8 cellular contexts compared by ENCODE assay signal in genomic region chr7:41977165-41977651, GRCh38.
A peak's percentile ranks its signal among the peaks of the same experiment; 100 is the strongest.
DNase-seq lines count a peak whose midpoint lies in the region; ATAC-seq, FAIRE-seq and TF ChIP-seq lines count a peak whose summit lies in the region.

No MANE protein-coding gene starts in this region.

- H3K4me1 ChIP-seq in Loucy (ENCODE audit: insufficient read depth, low read length, poor library complexity, severe bottlenecking) (no peaks in the 10 kb centered on the region), K562 (replicated peaks in 1 of 2; ENCODE audit: control insufficient read depth in 2 of 2, insufficient read depth in 2 of 2, low read length in 2 of 2) (no peaks in the 10 kb centered on the region), tibial artery (peaks cover 0 to 31% (median 14%) of the 10 kb centered on the region in 4 donors)

- no peak for TF ChIP-seq EP300 in K562 (IDR thresholded peaks at IDR 0.05; ENCODE audit: low read length)

- FAIRE-seq in K562 (lab: Jason Lieb, UNC): peak; percentile 57

- H3K27ac Mint-ChIP-seq in activated naive CD8-positive, alpha-beta T cell treated with anti-CD3 and anti-CD28 coated beads, Interleukin-2, amount 50 U/mL, for 24 hours: no peak overlapping the region

- intact Hi-C loops in K562 (cut with micrococcal nuclease): loop anchor here (1.0 kb wide), 1 partner anchor 866 kb away; no protein-coding TSS in a partner anchor
- intact Hi-C loops in tibial artery (cut with DNase I; ENCODE audit: low total_unique reads): loop anchor here (5.0 kb wide), 2 partner anchors 715 to 855 kb away; no protein-coding TSS in a partner anchor

- no peaks in the 10 kb centered on the region for H3K27me3 ChIP-seq in Loucy (ENCODE audit: insufficient read depth, low read length, poor library complexity, severe bottlenecking)
- peaks cover 0 to 2% of the 10 kb centered on the region in 2 experiments; a peak in 2 of 5 replicates for H3K27me3 ChIP-seq in K562 (ENCODE audit: control insufficient read depth in 2 of 2, insufficient read depth in 2 of 2, low read length in 2 of 2)
- H3K27me3 ChIP-seq in tibial artery: no peaks in the 10 kb centered on the region

- CTCF ChIA-PET in K562 (lab: Yijun Ruan, JAX; ENCODE audit: low intra/inter-chr PET ratio): no interaction called here

- no peak overlapping the region for H3K4me2 ChIP-seq in Loucy (ENCODE audit: low read depth, low read length, poor library complexity, severe bottlenecking)
- no peak overlapping the region for H3K4me2 ChIP-seq in K562 (ENCODE audit: insufficient read depth, low read length)

- TF ChIP-seq POLR2A in K562 (conservative IDR thresholded peaks at IDR 0.05): no peak

- TF ChIP-seq RAD21 in K562 (CRISPR knock-in tag; conservative IDR thresholded peaks at IDR 0.05 in 1 of 2, IDR thresholded peaks at IDR 0.05 in 1 of 2): peak; percentile 46 to 51

- no peaks in the 10 kb centered on the region for H3F3A ChIP-seq in Loucy (ENCODE audit: low read depth)

- WGBS in K562 (ENCODE audit: insufficient coverage, low coverage, missing lambda C conversion rate): 1% methylated on average over 9 of the region's 9 CpGs

- peaks cover under 1% of the 10 kb centered on the region for H3K9me1 ChIP-seq in K562 (ENCODE audit: control insufficient read depth, insufficient read depth, low read length)

- H3K27ac ChIP-seq in K562 (ENCODE audit: extremely low read depth, low read depth, low read length): no peak overlapping the region
- peak overlapping the region in 1 of 2 donors; percentile 26 for H3K27ac ChIP-seq in tibial artery

- H3K9me3 ChIP-seq in Loucy (ENCODE audit: insufficient read depth, low read depth, low read length) (no peaks in the 10 kb centered on the region), K562 (replicated peaks; ENCODE audit: control insufficient read depth, insufficient read depth, low read depth, low read length) (no peaks in the 10 kb centered on the region), tibial artery (no peaks in the 10 kb centered on the region)

- no peaks in the 10 kb centered on the region for H3K9me2 ChIP-seq in Loucy (replicated peaks; ENCODE audit: low read depth, low read length)

- no peaks in the 10 kb centered on the region for H3K9me3 Mint-ChIP-seq in activated naive CD8-positive, alpha-beta T cell treated with anti-CD3 and anti-CD28 coated beads, Interleukin-2, amount 50 U/mL, for 24 hours

- in situ Hi-C loops in K562 (cut with MboI): no loop called here

- TF ChIP-seq CTCF in Loucy (conservative IDR thresholded peaks at IDR 0.05; ENCODE audit: low read length) (peak; percentile 74), K562 (IDR thresholded peaks at IDR 0.05 in 2 of 3, conservative IDR thresholded peaks at IDR 0.05 in 1 of 3; ENCODE audit: insufficient read depth in 2 of 3, low read depth in 1 of 3, low read length in 3 of 3) (peak; percentile 43 to 69 (median 55)), tibial artery (IDR thresholded peaks at IDR 0.05) (peak; percentile 64 to 66)

- H3K4me3 ChIP-seq in Loucy (ENCODE audit: low read length, poor library complexity, severe bottlenecking): no peak overlapping the region
- H3K4me3 ChIP-seq in K562: no peak overlapping the region
- H3K4me3 ChIP-seq in tibial artery: no peak overlapping the region

- no TSS peak for BruUV-seq in K562 (replicated peaks; lab: Mats Ljungman, UMichigan)

- peak; percentile 62; the same call in 1 of the 3 replicates for ATAC-seq in K562
- ATAC-seq in activated naive CD8-positive, alpha-beta T cell treated with anti-CD3 and anti-CD28 coated beads, Interleukin-2, amount 50 U/mL, for 24 hours: no peak

- H3K79me2 ChIP-seq in Loucy (ENCODE audit: insufficient read depth, low read length) (no peaks in the 10 kb centered on the region), K562 (ENCODE audit: control insufficient read depth, insufficient read depth, low read length) (no peaks in the 10 kb centered on the region)

- H4K20me1 ChIP-seq in Loucy (ENCODE audit: insufficient read depth, low read length, poor library complexity, severe bottlenecking) (no peaks in the 10 kb centered on the region), K562 (replicated peaks; ENCODE audit: control insufficient read depth, insufficient read depth, low read length) (no peaks in the 10 kb centered on the region; the same call in 1 of the 2 replicates)

- peak; percentile 79 for DNase-seq in EH (ENCODE audit: low read depth)
- DNase-seq in K562 (ENCODE audit: extremely low read depth in 1 of 4, low spot score in 3 of 4): peak in 3 of 4 experiments; percentile 14 to 37 (median 31)
- DNase-seq in inferior parietal cortex (ENCODE audit: extremely low spot score): peak; percentile 72
- DNase-seq in tibial artery: no peak
- DNase-seq in GOT3 (lab: John Stamatoyannopoulos, UW): no peak
- DNase-seq in NCI-H2081 treated with DMSO at 0.1 percent for 48 hours (lab: John Stamatoyannopoulos, UW): no peak
- no peak for DNase-seq in activated naive CD8-positive, alpha-beta T cell treated with anti-CD3 and anti-CD28 coated beads, Interleukin-2, amount 50 U/mL, for 24 hours

- H3K4me3 Mint-ChIP-seq in activated naive CD8-positive, alpha-beta T cell treated with anti-CD3 and anti-CD28 coated beads, Interleukin-2, amount 50 U/mL, for 24 hours: no peak overlapping the region

- H2AFZ ChIP-seq in Loucy (ENCODE audit: low read length) (no peak overlapping the region), K562 (ENCODE audit: low read depth, low read length) (no peak overlapping the region)

- H3K36me3 Mint-ChIP-seq in activated naive CD8-positive, alpha-beta T cell treated with anti-CD3 and anti-CD28 coated beads, Interleukin-2, amount 50 U/mL, for 24 hours (ENCODE audit: low read depth): no peaks in the 10 kb centered on the region

- H3K36me3 ChIP-seq in Loucy (ENCODE audit: insufficient read depth, low read length) (no peaks in the 10 kb centered on the region), K562 (ENCODE audit: control insufficient read depth, insufficient read depth, low read length) (no peaks in the 10 kb centered on the region), tibial artery (peaks cover 0 to 4% (median 3%) of the 10 kb centered on the region in 3 donors)

- peaks cover 12% of the 10 kb centered on the region for H3K27me3 Mint-ChIP-seq in activated naive CD8-positive, alpha-beta T cell treated with anti-CD3 and anti-CD28 coated beads, Interleukin-2, amount 50 U/mL, for 24 hours

- POLR2A ChIA-PET in K562 (lab: Yijun Ruan, JAX): interaction anchor here (0.6 kb wide), 2 partner anchors 12 to 124 kb away, joined by 3 to 4 read pairs; no protein-coding TSS in a partner anchor

- H3K4me1 Mint-ChIP-seq in activated naive CD8-positive, alpha-beta T cell treated with anti-CD3 and anti-CD28 coated beads, Interleukin-2, amount 50 U/mL, for 24 hours: no peaks in the 10 kb centered on the region

- H3K9ac ChIP-seq in Loucy (ENCODE audit: low read depth, low read length, poor library complexity, severe bottlenecking): no peak overlapping the region
- no peak overlapping the region for H3K9ac ChIP-seq in K562 (ENCODE audit: insufficient read depth in 1 of 2, low read depth in 2 of 2, low read length in 2 of 2)

TF ChIP-seq in K562, 482 proteins besides CTCF, POLR2A, EP300 and RAD21:
- no peak for TF ChIP-seq CTBP1 (IDR thresholded peaks at IDR 0.05; ENCODE audit: borderline replicate concordance)
- TF ChIP-seq, protein P1, sequence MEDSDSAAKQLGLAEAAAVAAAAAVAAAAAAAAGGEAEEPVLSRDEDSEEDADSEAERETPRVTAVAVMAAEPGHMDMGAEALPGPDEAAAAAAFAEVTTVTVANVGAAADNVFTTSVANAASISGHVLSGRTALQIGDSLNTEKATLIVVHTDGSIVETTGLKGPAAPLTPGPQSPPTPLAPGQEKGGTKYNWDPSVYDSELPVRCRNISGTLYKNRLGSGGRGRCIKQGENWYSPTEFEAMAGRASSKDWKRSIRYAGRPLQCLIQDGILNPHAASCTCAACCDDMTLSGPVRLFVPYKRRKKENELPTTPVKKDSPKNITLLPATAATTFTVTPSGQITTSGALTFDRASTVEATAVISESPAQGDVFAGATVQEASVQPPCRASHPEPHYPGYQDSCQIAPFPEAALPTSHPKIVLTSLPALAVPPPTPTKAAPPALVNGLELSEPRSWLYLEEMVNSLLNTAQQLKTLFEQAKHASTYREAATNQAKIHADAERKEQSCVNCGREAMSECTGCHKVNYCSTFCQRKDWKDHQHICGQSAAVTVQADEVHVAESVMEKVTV (CRISPR knock-in tag; IDR thresholded peaks at IDR 0.05): 0 out of 2 replicates have a peak, but pooled peaks have one; percentile 14
- no peak for TF ChIP-seq NR2F6 (CRISPR knock-in tag; IDR thresholded peaks at IDR 0.05)
- peak; percentile 36; the same call in 1 of the 2 replicates for TF ChIP-seq SMC3 (conservative IDR thresholded peaks at IDR 0.05; ENCODE audit: insufficient read depth, low read depth, low read length)
- peak; percentile 42; the same call in 1 of the 2 replicates for TF ChIP-seq MEF2A (IDR thresholded peaks at IDR 0.05; ENCODE audit: control insufficient read depth, low read depth, low read length)

Comparison
In these comparisons a context has a peak if more than half of its experiments do, and no peak if none do; other contexts are left out.
1. DNase-seq: peak in EH (single experiment), K562 (3 of 4) and inferior parietal cortex (single experiment); none in tibial artery (0 of 2), GOT3 (single experiment), NCI-H2081 treated with DMSO at 0.1 percent for 48 hours (single experiment) and activated naive CD8-positive, alpha-beta T cell treated with anti-CD3 and anti-CD28 coated beads, Interleukin-2, amount 50 U/mL, for 24 hours (single experiment).
2. Peak in every context shown above with its lines, with median percentiles within 50 percentile points of each other: CTCF ChIP-seq.